ENCODE assay signal across 1 cellular context in genomic region chr5:140674211-140674610, GRCh38.
TF ChIP-seq lines count a peak whose summit lies in the region.

No MANE protein-coding gene starts in this region.

TF ChIP-seq in K562, 482 proteins besides CTCF, POLR2A, EP300 and RAD21:
- TF ChIP-seq CHD1 (IDR thresholded peaks at IDR 0.05; ENCODE audit: low read length) (no peak), POLR2AphosphoS2 (IDR thresholded peaks at IDR 0.05; ENCODE audit: low read length) (peak; percentile 24; the same call in 1 of the 2 replicates)
TF ChIP-seq in K562: peak in this region for 1.
